Comparison of ENCODE assay signal across 8 cellular contexts in genomic region chr14:24160850-24161804, GRCh38. TPM values are rescaled to one million over a fixed set of nuclear protein-coding genes. Genes with fewer than 3 reads are reported as not detected.
DNase-seq lines count a peak whose midpoint lies in the region; ATAC-seq and TF ChIP-seq lines count a peak whose summit lies in the region.

Gene IRF9 (plus strand): TSS chr14:24161265. CDS start chr14:24162145, 880 bp downstream.

- CTCF ChIA-PET in WTC11 (lab: Charles Lee): interaction anchor here (0.6 to 2.7 kb wide), 53 partner anchors 9 to 270 kb away, joined by 3 to 55 read pairs (median 6); partner anchors contain the start of genes CARMIL3, CHMP4A, CIDEB and DCAF11

- H3K4me1 ChIP-seq in spleen: peaks cover 31 to 87% (median 69%) of the 10 kb centered on the region in 6 donors

- H3K27me3 Mint-ChIP-seq in WTC11 (ENCODE audit: low read depth): no peaks in the 10 kb centered on the region
- H3K27me3 Mint-ChIP-seq in immature natural killer cell (ENCODE audit: low read depth in 3 of 3): peaks cover 6 to 14% (median 7%) of the 10 kb centered on the region in 3 donors

- peak within 1 kb of the TSS; percentile 70 for H3K4me3 Mint-ChIP-seq in WTC11
- H3K4me3 Mint-ChIP-seq in immature natural killer cell: peak within 1 kb of the TSS; percentile 98 to 100 (median 98)

- TF ChIP-seq POLR2A in GM18951 (IDR thresholded peaks at IDR 0.05; ENCODE audit: extremely low read depth, insufficient read depth, insufficient read length) (peak; percentile 96), spleen (IDR thresholded peaks at IDR 0.05) (peak in 1 of 3 donors; percentile 69)

- peak; percentile 92 for DNase-seq in AG10803 (ENCODE audit: low read depth)
- DNase-seq in NCI-H226: peak; percentile 87
- peak; percentile 99 for DNase-seq in WTC11 (ENCODE audit: low spot score)
- peak; percentile 96 for DNase-seq in cardiac fibroblast (ENCODE audit: low read depth in 2 of 2)
- peak; percentile 94 to 95 (median 95) for DNase-seq in immature natural killer cell
- DNase-seq in spleen: peak; percentile 98

- in situ Hi-C loops in GM18951 (cut with MboI; ENCODE audit: low sequenced_read_pairs, unreplicated experiment): no loop called here

- TF ChIP-seq CTCF in AG10803 (conservative IDR thresholded peaks at IDR 0.05; ENCODE audit: low read length) (peak; percentile 89), WTC11 (IDR thresholded peaks at IDR 0.05) (peak; percentile 91), cardiac fibroblast (IDR thresholded peaks at IDR 0.05; ENCODE audit: low read depth, low read length) (peak; percentile 93), spleen (IDR thresholded peaks at IDR 0.05 in 8 of 11, conservative IDR thresholded peaks at IDR 0.05 in 3 of 11) (peak; percentile 92 to 100 (median 98))

- H3K27me3 ChIP-seq in spleen (replicated peaks in 1 of 7): no peaks in the 10 kb centered on the region

- ATAC-seq in HG03196 (IDR thresholded peaks at IDR 0.05; ENCODE audit: unreplicated experiment) (peak; percentile 74), WTC11 (peak; percentile 97)

- H3K27ac Mint-ChIP-seq in WTC11 (peak within 1 kb of the TSS; percentile 90), immature natural killer cell (peak within 1 kb of the TSS; percentile 97 to 100 (median 98))

- intact Hi-C loops in spleen (cut with DNase I; ENCODE audit: low total_unique reads): no loop called here

- 0 to 2% (median 0%) methylated on average over 11 to 12 of the region's 12 CpGs for WGBS in spleen, 5 donors

- peaks cover 13% of the 10 kb centered on the region for H3K4me1 Mint-ChIP-seq in WTC11
- H3K4me1 Mint-ChIP-seq in immature natural killer cell: peaks cover 47 to 55% of the 10 kb centered on the region in 2 donors

- H3K36me3 ChIP-seq in spleen: peaks cover 26 to 91% (median 76%) of the 10 kb centered on the region in 6 donors

- H3K36me3 Mint-ChIP-seq in WTC11: peaks cover 34% of the 10 kb centered on the region
- H3K36me3 Mint-ChIP-seq in immature natural killer cell: peaks cover 28 to 43% (median 31%) of the 10 kb centered on the region in 3 donors

- H3K9me3 Mint-ChIP-seq in WTC11: no peaks in the 10 kb centered on the region
- no peaks in the 10 kb centered on the region for H3K9me3 Mint-ChIP-seq in immature natural killer cell

- POLR2A ChIA-PET in WTC11 (lab: Charles Lee): interaction anchor here (0.5 to 2.3 kb wide), 15 partner anchors 10 to 876 kb away, joined by 3 to 13 read pairs (median 4); partner anchors contain the start of genes CHMP4A, DCAF11, EMC9 and IPO4

- peak within 1 kb of the TSS; percentile 98 for H3K4me3 ChIP-seq in AG10803 (ENCODE audit: low read length)
- H3K4me3 ChIP-seq in cardiac fibroblast (replicated peaks in 1 of 2; ENCODE audit: low read depth in 2 of 2, low read length in 2 of 2): peak within 1 kb of the TSS; percentile 58 to 67
- peak within 1 kb of the TSS; percentile 67 to 96 (median 78) for H3K4me3 ChIP-seq in spleen

- H3K9me3 ChIP-seq in spleen: no peaks in the 10 kb centered on the region

- H3K27ac ChIP-seq in spleen: peak within 1 kb of the TSS; percentile 92 to 99 (median 97)

TF ChIP-seq in WTC11, 78 proteins besides CTCF, POLR2A, EP300 and RAD21 (continues in another document):
- peak; percentile 50; the same call in 1 of the 2 replicates for TF ChIP-seq MAX (CRISPR knock-in tag; IDR thresholded peaks at IDR 0.05)
- no peak for TF ChIP-seq CREM (CRISPR knock-in tag; IDR thresholded peaks at IDR 0.05)
- no peak for TF ChIP-seq E2F1 (CRISPR knock-in tag; IDR thresholded peaks at IDR 0.05)
- TF ChIP-seq SP1 (CRISPR knock-in tag; conservative IDR thresholded peaks at IDR 0.05): 0 out of 2 replicates have a peak, but pooled peaks have one; percentile 46
- TF ChIP-seq RORB (CRISPR knock-in tag; IDR thresholded peaks at IDR 0.05): no peak
- TF ChIP-seq ZBTB43 (CRISPR knock-in tag; IDR thresholded peaks at IDR 0.05): no peak
- TF ChIP-seq FOXP1 (CRISPR knock-in tag; IDR thresholded peaks at IDR 0.05; ENCODE audit: borderline replicate concordance): no peak
- TF ChIP-seq JUN (CRISPR knock-in tag; IDR thresholded peaks at IDR 0.05): no peak
- TF ChIP-seq FOXK1 (CRISPR knock-in tag; IDR thresholded peaks at IDR 0.05): no peak
- TF ChIP-seq ZNF425 (CRISPR knock-in tag; conservative IDR thresholded peaks at IDR 0.05): no peak
- no peak for TF ChIP-seq ATF1 (CRISPR knock-in tag; IDR thresholded peaks at IDR 0.05)
- peak; percentile 95 for TF ChIP-seq USF1 (CRISPR knock-in tag; IDR thresholded peaks at IDR 0.05)
- no peak for TF ChIP-seq SMAD4 (CRISPR knock-in tag; IDR thresholded peaks at IDR 0.05)
- TF ChIP-seq ZNF121 (CRISPR knock-in tag; IDR thresholded peaks at IDR 0.05): no peak
- no peak for TF ChIP-seq E2F4 (CRISPR knock-in tag; IDR thresholded peaks at IDR 0.05; ENCODE audit: borderline replicate concordance, low read depth)
- TF ChIP-seq CREB1 (CRISPR knock-in tag; IDR thresholded peaks at IDR 0.05): no peak

RNA-seq across cellular contexts. Expression of gene IRF9, which starts in this region (rescaled TPM):
- 15.6 to 16.2 TPM (median 15.7 TPM) in 3 replicates for total RNA-seq in WTC11 (2021)
- polyA plus RNA-seq in immature natural killer cell: 100 to 1,000 TPM in 2 of 3 donors, 10 to 100 TPM in 1; 48.8 to 123 (median 102) TPM
- 100 to 1,000 TPM; 122 to 265 (median 218) TPM for total RNA-seq in spleen
- 100 to 1,000 TPM in 2 of 3 donors, 10 to 100 TPM in 1; 85.8 to 166 (median 118) TPM for polyA plus RNA-seq in spleen

Comparison
In these comparisons a context has a peak if more than half of its experiments do, and no peak if none do; other contexts are left out.
1. Peak in every context shown above with its lines: DNase-seq, ATAC-seq, H3K4me3 ChIP-seq and H3K27ac ChIP-seq.